Comparison of ENCODE assay signal across 1 cellular context in genomic region chr19:1489463-1489971, GRCh38.
TF ChIP-seq lines count a peak whose summit lies in the region.

No MANE protein-coding gene starts in this region.

TF ChIP-seq in H1, 55 proteins besides CTCF, POLR2A, EP300 and RAD21:
- TF ChIP-seq TAF7 (optimal IDR thresholded peaks at IDR 0.05; ENCODE audit: borderline replicate concordance, low read depth, low read length) (no peak), KDM4A (IDR thresholded peaks at IDR 0.05; ENCODE audit: low read depth, low read length, severe bottlenecking) (no peak), HDAC2 (IDR thresholded peaks at IDR 0.05; ENCODE audit: borderline replicate concordance in 1 of 2, low read depth in 2 of 2, low read length in 2 of 2) (no peak), JUN (IDR thresholded peaks at IDR 0.05; ENCODE audit: low read depth, low read length) (no peak), KDM5A (IDR thresholded peaks at IDR 0.05; ENCODE audit: low read length) (no peak), KDM1A (IDR thresholded peaks at IDR 0.05; ENCODE audit: borderline replicate concordance, low read length) (no peak), POU5F1 (IDR thresholded peaks at IDR 0.05; ENCODE audit: low read depth, low read length) (no peak), SAP30 (IDR thresholded peaks at IDR 0.05; ENCODE audit: insufficient read depth, insufficient replicate concordance, low read length) (no peak), ZNF274 (IDR thresholded peaks at IDR 0.05; ENCODE audit: borderline replicate concordance, extremely low read depth, low read length) (no peak)
